Comparison of ENCODE assay signal across 24 cellular contexts in the genomic region with DNA sequence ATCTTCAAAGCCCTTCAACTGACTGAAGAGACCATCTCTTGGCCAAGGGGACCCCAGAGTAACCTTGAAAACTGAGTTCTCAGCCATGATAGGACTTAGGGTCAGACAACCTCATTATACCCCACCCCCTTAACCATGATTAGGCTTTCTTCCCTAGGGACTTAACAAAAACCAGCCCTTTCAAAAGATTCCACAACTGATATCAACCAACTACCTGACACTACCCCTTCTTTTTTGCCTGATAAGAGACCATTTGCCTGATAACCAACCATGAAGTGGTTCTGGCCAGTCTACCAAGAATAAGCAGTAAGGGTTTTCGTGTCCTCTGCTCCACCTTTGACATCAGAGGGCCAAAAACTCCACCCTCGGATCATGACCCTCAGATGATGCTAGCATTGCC.
"Had no signal": no experiment of that assay in that cellular context is flagged by ENCODE, and none has a peak within 500 bp of the region (broad histone marks: within the 10 kb centered on the region; RNA-seq: fewer than 3 reads in every experiment).

No MANE protein-coding gene starts in this region.

- H3K9ac ChIP-seq: KMS-11 had no signal

- H3K4me1 Mint-ChIP-seq: activated CD4-positive, alpha-beta memory T cell treated with anti-CD3 and anti-CD28 coated beads, Interleukin-2, amount 10 ng/mL, durations not matched to agents 7 days and 5 days had no signal

- ATAC-seq: activated CD4-positive, alpha-beta T cell treated with anti-CD3 and anti-CD28 coated beads for 36 hours had no signal

- H3K27ac ChIP-seq: KMS-11, Peyer's patch, RWPE1, WERI-Rb-1 had no signal

- H3K27ac Mint-ChIP-seq: activated CD4-positive, alpha-beta memory T cell treated with anti-CD3 and anti-CD28 coated beads, Interleukin-2, amount 10 ng/mL, durations not matched to agents 7 days and 5 days; activated CD4-positive, alpha-beta T cell treated with anti-CD3 and anti-CD28 coated beads for 36 hours; activated naive CD4-positive, alpha-beta T cell treated with anti-CD3 and anti-CD28 coated beads, Interleukin-2, amount 50 U/mL, for 24 hours had no signal

- H3K4me3 ChIP-seq: MG63, Peyer's patch had no signal

- H3K4me2 ChIP-seq: KMS-11 had no signal

- H3K27me3 Mint-ChIP-seq: activated CD4-positive, alpha-beta memory T cell treated with anti-CD3 and anti-CD28 coated beads, Interleukin-2, amount 10 ng/mL, durations not matched to agents 7 days and 5 days; activated CD4-positive, alpha-beta T cell treated with anti-CD3 and anti-CD28 coated beads for 36 hours; activated naive CD4-positive, alpha-beta T cell treated with anti-CD3 and anti-CD28 coated beads, Interleukin-2, amount 50 U/mL, for 24 hours; brain had no signal

- H3K4me1 ChIP-seq: Peyer's patch had no signal

- H3K9me3 ChIP-seq: MG63, Peyer's patch had no signal

- H3K27me3 ChIP-seq: MG63, Peyer's patch had no signal

- DNase-seq: activated CD4-positive, alpha-beta memory T cell treated with anti-CD3 and anti-CD28 coated beads, Interleukin-2, amount 10 ng/mL, durations not matched to agents 7 days and 5 days; activated CD4-positive, alpha-beta T cell treated with anti-CD3 and anti-CD28 coated beads for 36 hours; activated CD4-positive, alpha-beta T cell treated with anti-CD3 and anti-CD28 coated beads, Interleukin-2, amount 50 U/mL, for 1 hour; activated T-cell treated with anti-CD3 and anti-CD28 coated beads, Interleukin-2, amount 50 U/mL, for 1 hour; amniotic stem cell; cerebellar nuclear complex; MG63; MV-4-11; NCI-H1092 treated with DMSO at 0.1 percent for 48 hours; NCI-H1417 treated with DMSO at 0.1 percent for 48 hours; NCI-H1694; NCI-H2029; NCI-H345; NCI-H510A; NCI-H526 treated with DMSO at 0.1 percent for 48 hours; NK-92 treated with Interleukin-12 subunit alpha and Interleukin-12 subunit beta, amount 100 ng/mL, for 24 hours; Peyer's patch; SHP77 treated with DMSO at 0.1 percent for 48 hours; T-helper 2 cell; WERI-Rb-1 had no signal

- H3K4me3 Mint-ChIP-seq: activated CD4-positive, alpha-beta memory T cell treated with anti-CD3 and anti-CD28 coated beads, Interleukin-2, amount 10 ng/mL, durations not matched to agents 7 days and 5 days; activated CD4-positive, alpha-beta T cell treated with anti-CD3 and anti-CD28 coated beads for 36 hours; brain had no signal

- H3K9me3 Mint-ChIP-seq: activated CD4-positive, alpha-beta memory T cell treated with anti-CD3 and anti-CD28 coated beads, Interleukin-2, amount 10 ng/mL, durations not matched to agents 7 days and 5 days; activated naive CD4-positive, alpha-beta T cell treated with anti-CD3 and anti-CD28 coated beads, Interleukin-2, amount 50 U/mL, for 24 hours had no signal
